In genomic region chr16:76059186-76059585, GRCh38 we compare ENCODE assay signal across 14 cellular contexts.
A peak's percentile ranks its signal among the peaks of the same experiment; 100 is the strongest.
DNase-seq lines count a peak whose midpoint lies in the region; ATAC-seq and TF ChIP-seq lines count a peak whose summit lies in the region.
"Had no signal": no experiment of that assay in that cellular context is flagged by ENCODE, and none has a peak within 500 bp of the region (broad histone marks: within the 10 kb centered on the region; RNA-seq: fewer than 3 reads in every experiment).

No MANE protein-coding gene starts in this region.

- DNase-seq in ELR (ENCODE audit: low read depth) (peak; percentile 2), RKO (ENCODE audit: low spot score) (peak; percentile 71), epithelial cell of esophagus (ENCODE audit: low read depth) (peak; percentile 94), pons (ENCODE audit: low spot score) (peak; percentile 74), GM19238 (ENCODE audit: insufficient read length, low spot score) (no peak)
- DNase-seq: DMS53, HCEC 1CT, MM.1S, NCI-H187 treated with DMSO at 0.1 percent for 48 hours, NCI-H524 had no signal

- H3K4me3 ChIP-seq in epithelial cell of esophagus (ENCODE audit: low read length): no peak overlapping the region
- H3K4me3 ChIP-seq: GM12878, SK-N-MC had no signal

- TF ChIP-seq CTCF in epithelial cell of esophagus (IDR thresholded peaks at IDR 0.05; ENCODE audit: insufficient read depth, low read depth, low read length, missing control alignments): no peak

- no peak for ATAC-seq in HG02973 (IDR thresholded peaks at IDR 0.05; ENCODE audit: unreplicated experiment)
- ATAC-seq in GM21515 (IDR thresholded peaks at IDR 0.05; ENCODE audit: unreplicated experiment): no peak
- ATAC-seq: GM12878 had no signal
